Comparison of ENCODE assay signal across 9 cellular contexts in the genomic region with DNA sequence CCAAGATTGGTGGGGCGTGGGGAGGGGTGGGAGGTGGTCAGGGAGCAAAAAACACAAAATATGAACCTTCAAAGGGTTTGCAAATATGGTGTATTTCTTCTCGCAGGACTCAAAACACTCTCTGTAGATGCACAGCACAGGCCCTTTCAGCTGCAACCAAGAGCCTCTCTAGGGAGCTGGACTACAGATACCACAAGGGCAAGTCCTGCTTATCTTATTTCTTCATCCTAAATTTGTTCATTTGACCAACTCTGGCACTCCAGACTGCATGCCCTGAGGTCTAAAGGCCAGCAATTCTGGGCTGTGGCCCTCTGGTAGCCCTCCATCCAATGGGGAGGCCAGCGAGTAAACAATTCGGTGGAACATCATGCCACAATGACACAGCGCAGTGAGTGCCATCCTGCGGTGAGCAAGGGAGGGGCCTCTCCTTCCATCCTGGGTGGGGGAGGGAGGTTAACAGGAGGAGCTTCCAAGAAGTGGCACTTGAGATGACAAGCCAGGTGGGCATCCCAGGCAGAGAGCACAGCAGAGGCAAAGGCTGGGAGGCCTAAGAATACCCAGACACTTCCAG. TPM values are rescaled to one million over a fixed set of nuclear protein-coding genes. Genes with fewer than 3 reads are reported as not detected.
DNase-seq lines count a peak whose midpoint lies in the region; ATAC-seq and TF ChIP-seq lines count a peak whose summit lies in the region.
"Had no signal": no experiment of that assay in that cellular context is flagged by ENCODE, and none has a peak within 500 bp of the region (broad histone marks: within the 10 kb centered on the region; RNA-seq: fewer than 3 reads in every experiment).

No MANE protein-coding gene starts in this region.

- H3K27me3 Mint-ChIP-seq in CD4-positive, CD25-positive, alpha-beta regulatory T cell = peaks cover 8% of the 10 kb centered on the region

- H3K4me1 Mint-ChIP-seq in CD4-positive, CD25-positive, alpha-beta regulatory T cell = peaks cover 15 to 70% (median 41%) of the 10 kb centered on the region in 4 donors

- DNase-seq in CD4-positive, CD25-positive, alpha-beta regulatory T cell = peak in 2 of 3 donors; percentile 33 to 91
- DNase-seq in MG63 (peak; percentile 38), lower lobe of right lung (peak; percentile 78), NCI-H1105 (lab: John Stamatoyannopoulos, UW) (no peak), foreskin keratinocyte (no peak)
- peak; percentile 74 for DNase-seq in activated CD4-positive, alpha-beta T cell treated with anti-CD3 and anti-CD28 coated beads for 48 hours

- TF ChIP-seq CTCF in lower lobe of right lung (IDR thresholded peaks at IDR 0.05) = no peak
- no peak for TF ChIP-seq CTCF in foreskin keratinocyte (conservative IDR thresholded peaks at IDR 0.05)

- peak overlapping the region; percentile 98 to 100 (median 99) for H3K4me3 Mint-ChIP-seq in CD4-positive, CD25-positive, alpha-beta regulatory T cell

- peak overlapping the region; percentile 95 for H3K27ac ChIP-seq in CD4-positive, CD25-positive, alpha-beta regulatory T cell (ENCODE audit: insufficient read depth, low read length, poor library complexity, severe bottlenecking)
- H3K27ac ChIP-seq in lower lobe of right lung (peak overlapping the region; percentile 85), foreskin keratinocyte (no peak overlapping the region)

- H3K36me3 ChIP-seq in CD4-positive, CD25-positive, alpha-beta regulatory T cell (ENCODE audit: control insufficient read depth, insufficient read depth, low read length) = peaks cover 7% of the 10 kb centered on the region
- H3K36me3 ChIP-seq in MG63 (peaks cover 4% of the 10 kb centered on the region; the same call in 1 of the 2 replicates), lower lobe of right lung (no peaks in the 10 kb centered on the region)

- H3K4me3 ChIP-seq in CD4-positive, CD25-positive, alpha-beta regulatory T cell (ENCODE audit: low read depth, low read length) = peak overlapping the region; percentile 99
- H3K4me3 ChIP-seq in MG63 (no peak overlapping the region), lower lobe of right lung (no peak overlapping the region)

- no peak for ATAC-seq in CD4-positive, CD25-positive, alpha-beta regulatory T cell (ENCODE audit: low read depth in 2 of 2)
- ATAC-seq in lower lobe of right lung (peak; percentile 11 to 57), HG02973 (IDR thresholded peaks at IDR 0.05; ENCODE audit: unreplicated experiment) (no peak), HG03159 (IDR thresholded peaks at IDR 0.05; ENCODE audit: unreplicated experiment) (no peak), foreskin keratinocyte (no peak)

- H3K27me3 ChIP-seq in CD4-positive, CD25-positive, alpha-beta regulatory T cell (ENCODE audit: control insufficient read depth, insufficient read depth, low read length) = no peaks in the 10 kb centered on the region
- H3K27me3 ChIP-seq in MG63 (no peaks in the 10 kb centered on the region), lower lobe of right lung (ENCODE audit: low read depth) (no peaks in the 10 kb centered on the region), foreskin keratinocyte (no peaks in the 10 kb centered on the region)

- H3K27ac Mint-ChIP-seq in CD4-positive, CD25-positive, alpha-beta regulatory T cell = peak overlapping the region; percentile 99 to 100 (median 99)

- H3K36me3 Mint-ChIP-seq in CD4-positive, CD25-positive, alpha-beta regulatory T cell = peaks cover 16% of the 10 kb centered on the region

- H3K9me3 Mint-ChIP-seq in CD4-positive, CD25-positive, alpha-beta regulatory T cell = peaks cover 0 to 3% (median 0%) of the 10 kb centered on the region in 7 donors

- intact Hi-C loops in lower lobe of right lung (cut with DNase I) = no loop called here

- H3K4me1 ChIP-seq in CD4-positive, CD25-positive, alpha-beta regulatory T cell (ENCODE audit: control insufficient read depth, insufficient read depth, low read length, poor library complexity, severe bottlenecking) = peaks cover 66% of the 10 kb centered on the region
- H3K4me1 ChIP-seq in lower lobe of right lung (peaks cover 84% of the 10 kb centered on the region), foreskin keratinocyte (peaks cover 19% of the 10 kb centered on the region)

- H3K9me3 ChIP-seq in CD4-positive, CD25-positive, alpha-beta regulatory T cell (ENCODE audit: control insufficient read depth in 2 of 2, low read length in 2 of 2) = no peaks in the 10 kb centered on the region
- no peaks in the 10 kb centered on the region; the same call in 1 of the 2 replicates for H3K9me3 ChIP-seq in MG63
- no peaks in the 10 kb centered on the region for H3K9me3 ChIP-seq in lower lobe of right lung

RNA-seq across cellular contexts. Expression of gene SELPLG, which starts 0.6 kb away (rescaled TPM):
- total RNA-seq in CD4-positive, CD25-positive, alpha-beta regulatory T cell = 218 TPM
- 100 to 1,000 TPM; 722 to 844 (median 818) TPM for polyA plus RNA-seq in CD4-positive, CD25-positive, alpha-beta regulatory T cell
- 0.39 and 2.5 TPM in 2 replicates for total RNA-seq in MG63 (2014; rRNA removed; shearing (Covaris generic); ENCODE audit: low replicate concordance)
- total RNA-seq in lower lobe of right lung = 59.9 TPM
- total RNA-seq in foreskin keratinocyte = 0.25 and 0.34 TPM in 2 replicates
- 0.47 and 0.52 TPM in 2 replicates for polyA plus RNA-seq in foreskin keratinocyte

RNA-seq across cellular contexts. Expression of gene TMEM119, which starts 36.4 kb away (rescaled TPM):
- total RNA-seq in CD4-positive, CD25-positive, alpha-beta regulatory T cell = 5.9 TPM
- polyA plus RNA-seq in CD4-positive, CD25-positive, alpha-beta regulatory T cell = 1 to 10 TPM in 2 of 4 donors, under 1 TPM in 1, not detected in 1; 0.90 to 3.5 (median 1.5) TPM
- total RNA-seq in MG63 (2014; rRNA removed; shearing (Covaris generic); ENCODE audit: low replicate concordance) = 24.2 and 31.2 TPM in 2 replicates
- total RNA-seq in lower lobe of right lung (13.4 TPM), foreskin keratinocyte (not detected in 2 replicates)
- 0.04 TPM in 1 of 2 replicates, not detected in the other for polyA plus RNA-seq in foreskin keratinocyte
- total RNA-seq: lung microvascular endothelial cell had no signal

Comparison
In these comparisons a context has a peak if more than half of its experiments do, and no peak if none do; other contexts are left out.
1. ATAC-seq: peak in lower lobe of right lung (2 of 2); none in CD4-positive, CD25-positive, alpha-beta regulatory T cell (0 of 2), HG02973 (single experiment), HG03159 (single experiment) and foreskin keratinocyte (single experiment).
2. DNase-seq: peak in CD4-positive, CD25-positive, alpha-beta regulatory T cell (2 of 3), MG63 (single experiment), activated CD4-positive, alpha-beta T cell treated with anti-CD3 and anti-CD28 coated beads for 48 hours (single experiment) and lower lobe of right lung (single experiment); none in NCI-H1105 (single experiment) and foreskin keratinocyte (0 of 2).
3. RNA of gene SELPLG, which starts 0.6 kb away (total RNA-seq): 218 TPM in CD4-positive, CD25-positive, alpha-beta regulatory T cell (single experiment) and 59.9 TPM in lower lobe of right lung (single experiment); 0.39 to 2.5 TPM in MG63 and 0.25 to 0.34 TPM in foreskin keratinocyte; every median in the first group is over 10 times any median in the second.